ENCODE assay signal across 8 cellular contexts in the genomic region with DNA sequence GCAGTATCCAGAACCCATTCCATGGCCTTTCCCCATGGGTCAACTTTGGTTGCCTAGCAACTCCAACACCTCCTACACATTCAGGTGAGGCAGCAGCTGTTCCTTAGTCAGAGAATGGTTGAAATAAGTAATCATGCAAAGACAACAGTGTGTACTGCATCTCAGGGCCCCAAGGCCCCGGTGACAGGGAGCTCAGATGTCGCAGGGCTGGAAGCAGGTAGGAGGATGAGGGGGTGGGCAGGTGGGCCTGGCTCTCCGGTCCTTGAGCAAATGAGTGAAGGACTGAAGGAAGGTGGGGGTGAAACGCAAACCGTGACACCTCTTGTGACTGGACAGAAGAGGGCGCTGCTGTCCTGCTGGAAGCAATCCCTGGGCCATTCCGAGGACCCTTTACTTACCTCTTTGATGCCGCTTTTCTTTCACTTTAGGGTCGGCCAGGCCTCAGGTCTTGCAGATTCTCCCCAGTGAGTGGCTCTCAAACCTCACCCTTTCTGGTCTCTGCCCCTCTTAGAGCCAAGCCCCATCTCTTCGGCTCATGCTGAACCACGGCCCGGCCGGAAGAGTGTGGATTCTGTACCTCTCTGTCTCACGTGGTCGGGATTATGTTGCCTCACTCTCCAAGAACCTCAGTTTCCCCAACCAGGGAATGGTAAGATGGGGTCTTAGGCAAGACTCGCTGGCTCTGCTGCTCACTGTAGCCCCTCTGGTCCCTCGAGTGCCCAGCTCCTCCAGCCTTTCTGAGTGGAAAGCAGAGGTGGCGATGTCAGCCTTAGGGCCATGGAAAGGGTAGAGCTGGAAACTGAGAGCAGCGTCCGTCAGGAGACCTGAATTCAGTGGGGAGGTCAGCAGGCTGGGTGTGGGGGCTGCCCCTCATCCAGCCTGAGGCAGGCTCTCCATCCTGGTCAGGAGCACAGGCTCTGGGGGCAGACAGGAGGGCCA. TPM values are rescaled to one million over a fixed set of nuclear protein-coding genes. Genes with fewer than 3 reads are reported as not detected.
DNase-seq lines count a peak whose midpoint lies in the region; ATAC-seq and TF ChIP-seq lines count a peak whose summit lies in the region.

No MANE protein-coding gene starts in this region.

- H3K4me1 ChIP-seq in PC-3 (ENCODE audit: insufficient read depth, low read length), result no peaks in the 10 kb centered on the region

- H3F3A ChIP-seq in PC-3 (ENCODE audit: low read length, unreplicated experiment), result no peaks in the 10 kb centered on the region

- H3K9me3 ChIP-seq in PC-3 (ENCODE audit: low read length), result no peaks in the 10 kb centered on the region

- POLR2A ChIA-PET in PC-3 (lab: Charles Lee; ENCODE audit: unreplicated experiment), result no interaction called here

- no peaks in the 10 kb centered on the region for H3K4me1 Mint-ChIP-seq in activated T-helper 2 cell treated with anti-CD3 and anti-CD28 coated beads, Interferon-gamma antibody, Interleukin-2, Interleukin-4, amounts not matched to agents 10 μg/mL and 5 μg/mL and 100 μg/mL, durations not matched to agents 14 hours and 24 hours and 36 hours (ENCODE audit: low read depth)

- H3K4me2 ChIP-seq in PC-3 (ENCODE audit: low read length), result peak overlapping the region; percentile 48

- no peaks in the 10 kb centered on the region for H3K79me2 ChIP-seq in PC-3 (ENCODE audit: low read length)

- peaks cover 77% of the 10 kb centered on the region for H3K27me3 ChIP-seq in PC-3 (ENCODE audit: low read length)

- no peak overlapping the region for H3K4me3 Mint-ChIP-seq in activated T-helper 2 cell treated with anti-CD3 and anti-CD28 coated beads, Interferon-gamma antibody, Interleukin-2, Interleukin-4, amounts not matched to agents 10 μg/mL and 5 μg/mL and 100 μg/mL, durations not matched to agents 14 hours and 24 hours and 36 hours (ENCODE audit: low read depth)

- peak; percentile 86 for TF ChIP-seq CTCF in PC-3 (conservative IDR thresholded peaks at IDR 0.05; ENCODE audit: low read depth, low read length)

- H3K4me3 ChIP-seq in PC-3 (ENCODE audit: low read length), result peak overlapping the region; percentile 4; the same call in 1 of the 2 replicates

- H3K9me2 ChIP-seq in PC-3 (replicated peaks; ENCODE audit: low read length), result no peaks in the 10 kb centered on the region

- BruUV-seq in PC-3 (replicated peaks; lab: Mats Ljungman, UMichigan), result no TSS peak

- ATAC-seq in PC-3, result peak; percentile 70
- ATAC-seq in HG03045 (IDR thresholded peaks at IDR 0.05; ENCODE audit: unreplicated experiment), result no peak
- ATAC-seq in GM21526 (IDR thresholded peaks at IDR 0.05; ENCODE audit: low FRiP score, unreplicated experiment), result no peak

- intact Hi-C loops in PC-3 (cut with micrococcal nuclease), result no loop called here
- intact Hi-C loops in activated T-helper 2 cell treated with anti-CD3 and anti-CD28 coated beads, Interferon-gamma antibody, Interleukin-2, Interleukin-4, amounts not matched to agents 10 μg/mL and 5 μg/mL and 100 μg/mL, durations not matched to agents 14 hours and 24 hours and 36 hours (cut with micrococcal nuclease), result loop anchor here (1.0 to 2.0 kb wide), 2 partner anchors 90 to 257 kb away; no protein-coding TSS in a partner anchor

- H3K27ac ChIP-seq in PC-3 (ENCODE audit: low read length), result no peak overlapping the region

- no peaks in the 10 kb centered on the region for H3K36me3 ChIP-seq in PC-3 (ENCODE audit: low read depth, low read length)

- H3K27ac Mint-ChIP-seq in activated T-helper 2 cell treated with anti-CD3 and anti-CD28 coated beads, Interferon-gamma antibody, Interleukin-2, Interleukin-4, amounts not matched to agents 10 μg/mL and 5 μg/mL and 100 μg/mL, durations not matched to agents 14 hours and 24 hours and 36 hours, result no peak overlapping the region

- peaks cover 26% of the 10 kb centered on the region for H3K27me3 Mint-ChIP-seq in activated T-helper 2 cell treated with anti-CD3 and anti-CD28 coated beads, Interferon-gamma antibody, Interleukin-2, Interleukin-4, amounts not matched to agents 10 μg/mL and 5 μg/mL and 100 μg/mL, durations not matched to agents 14 hours and 24 hours and 36 hours (ENCODE audit: low read depth)

- H2AFZ ChIP-seq in PC-3 (ENCODE audit: low read length), result peak overlapping the region; percentile 38

- no peaks in the 10 kb centered on the region for H3K9me3 Mint-ChIP-seq in activated T-helper 2 cell treated with anti-CD3 and anti-CD28 coated beads, Interferon-gamma antibody, Interleukin-2, Interleukin-4, amounts not matched to agents 10 μg/mL and 5 μg/mL and 100 μg/mL, durations not matched to agents 14 hours and 24 hours and 36 hours

- no peaks in the 10 kb centered on the region for H4K20me1 ChIP-seq in PC-3 (ENCODE audit: low read length)

- no peak overlapping the region for H3K9ac ChIP-seq in PC-3 (ENCODE audit: low read length)

- peak; percentile 84 for DNase-seq in COLO668 (lab: John Stamatoyannopoulos, UW; ENCODE audit: unreplicated experiment)
- DNase-seq in HuH-7.5 (ENCODE audit: low spot score), result peak; percentile 29
- DNase-seq in PC-3, result peak; percentile 52
- peak; percentile 31 for DNase-seq in activated T-helper 2 cell treated with anti-CD3 and anti-CD28 coated beads, Interferon-gamma antibody, Interleukin-2, Interleukin-4, amounts not matched to agents 10 μg/mL and 5 μg/mL and 100 μg/mL, durations not matched to agents 14 hours and 24 hours and 36 hours (ENCODE audit: low spot score)
- peak; percentile 59 for DNase-seq in germinal center (ENCODE audit: low spot score)
- peak; percentile 68 for DNase-seq in putamen (ENCODE audit: low spot score)

- H3K36me3 Mint-ChIP-seq in activated T-helper 2 cell treated with anti-CD3 and anti-CD28 coated beads, Interferon-gamma antibody, Interleukin-2, Interleukin-4, amounts not matched to agents 10 μg/mL and 5 μg/mL and 100 μg/mL, durations not matched to agents 14 hours and 24 hours and 36 hours (ENCODE audit: low read depth), result no peaks in the 10 kb centered on the region

- CTCF ChIA-PET in PC-3 (lab: Charles Lee), result no interaction called here

RNA-seq across cellular contexts. Expression of a gene that starts 5.6 kb away (rescaled TPM):
- total RNA-seq in PC-3 (2014; rRNA removed), result not detected in 2 replicates
- not detected in 2 replicates for total RNA-seq in activated T-helper 2 cell treated with anti-CD3 and anti-CD28 coated beads, Interferon-gamma antibody, Interleukin-2, Interleukin-4, amounts not matched to agents 10 μg/mL and 5 μg/mL and 100 μg/mL, durations not matched to agents 14 hours and 24 hours and 36 hours

Comparison
In these comparisons a context has a peak if more than half of its experiments do, and no peak if none do; other contexts are left out.
1. DNase-seq: peak in every context shown above with its lines; median percentile 84 in COLO668; 68 in putamen; 59 in germinal center; 52 in PC-3; 31 in activated T-helper 2 cell treated with anti-CD3 and anti-CD28 coated beads, Interferon-gamma antibody, Interleukin-2, Interleukin-4, amounts not matched to agents 10 μg/mL and 5 μg/mL and 100 μg/mL, durations not matched to agents 14 hours and 24 hours and 36 hours; 29 in HuH-7.5.